ENCODE assay signal across 8 cellular contexts in genomic region chr11:9613118-9613829, GRCh38. TPM values are rescaled to one million over a fixed set of nuclear protein-coding genes. Genes with fewer than 3 reads are reported as not detected.
DNase-seq lines count a peak whose midpoint lies in the region; ATAC-seq and TF ChIP-seq lines count a peak whose summit lies in the region.

No MANE protein-coding gene starts in this region.

- TF ChIP-seq CTCF in WTC11 (IDR thresholded peaks at IDR 0.05), result peak; percentile 82
- peak; percentile 92 for TF ChIP-seq CTCF in cardiac fibroblast (IDR thresholded peaks at IDR 0.05; ENCODE audit: low read depth, low read length)
- TF ChIP-seq CTCF in spleen (IDR thresholded peaks at IDR 0.05 in 8 of 11, conservative IDR thresholded peaks at IDR 0.05 in 3 of 11), result peak; percentile 88 to 99 (median 97)

- peaks cover 8% of the 10 kb centered on the region for H3K9me3 Mint-ChIP-seq in WTC11

- ATAC-seq in GM18858 (IDR thresholded peaks at IDR 0.05; ENCODE audit: unreplicated experiment) (peak; percentile 32), HG03097 (IDR thresholded peaks at IDR 0.05; ENCODE audit: low FRiP score, unreplicated experiment) (peak; percentile 37), WTC11 (peak; percentile 82)

- H3K79me2 ChIP-seq in ACC112 (ENCODE audit: control insufficient read depth, insufficient read depth, low read length, unreplicated experiment), result no peaks in the 10 kb centered on the region

- CTCF ChIA-PET in WTC11 (lab: Charles Lee), result interaction anchor here (0.5 to 3.0 kb wide), 51 partner anchors 9 to 1114 kb away, joined by 3 to 45 read pairs (median 4); partner anchors contain the start of genes SWAP70, WEE1 and ZNF143

- H3K27ac Mint-ChIP-seq in WTC11, result peak overlapping the region; percentile 95

- intact Hi-C loops in spleen (cut with DNase I; ENCODE audit: low total_unique reads), result loop anchor here (2.0 to 10.0 kb wide), 3 partner anchors 52 to 134 kb away; partner anchors contain the start of gene SWAP70

- peaks cover 3% of the 10 kb centered on the region for H3K36me3 Mint-ChIP-seq in WTC11

- peak overlapping the region; percentile 79 for H3K4me3 Mint-ChIP-seq in WTC11

- 0 to 2% (median 1%) methylated on average over 35 of the region's 35 CpGs for WGBS in spleen, 5 donors

- H3K4me1 ChIP-seq in ACC112 (ENCODE audit: control insufficient read depth, insufficient read depth, low read length, unreplicated experiment), result peaks cover 41% of the 10 kb centered on the region
- H3K4me1 ChIP-seq in spleen, result peaks cover 17 to 65% (median 49%) of the 10 kb centered on the region in 6 donors

- H3K27me3 Mint-ChIP-seq in WTC11 (ENCODE audit: low read depth), result no peaks in the 10 kb centered on the region

- H3K4me3 ChIP-seq in ACC112 (ENCODE audit: low read depth, low read length), result peak overlapping the region; percentile 80
- H3K4me3 ChIP-seq in cardiac fibroblast (replicated peaks in 1 of 2; ENCODE audit: low read depth in 2 of 2, low read length in 2 of 2), result peak overlapping the region; percentile 24 to 46
- H3K4me3 ChIP-seq in spleen, result peak overlapping the region; percentile 22 to 68 (median 46)

- TF ChIP-seq POLR2A in spleen (IDR thresholded peaks at IDR 0.05), result peak in 1 of 3 donors; percentile 27

- H3K9me3 ChIP-seq in spleen, result no peaks in the 10 kb centered on the region

- POLR2A ChIA-PET in WTC11 (lab: Charles Lee), result interaction anchor here (0.7 to 2.6 kb wide), 5 partner anchors 14 to 153 kb away, joined by 3 to 18 read pairs (median 3); partner anchors contain the start of genes WEE1 and ZNF143

- H3K27me3 ChIP-seq in ACC112 (ENCODE audit: insufficient read depth, low read length) (no peaks in the 10 kb centered on the region), spleen (replicated peaks in 1 of 7) (no peaks in the 10 kb centered on the region)

- no peaks in the 10 kb centered on the region for H3K36me3 ChIP-seq in ACC112 (ENCODE audit: insufficient read depth, low read length)
- H3K36me3 ChIP-seq in spleen, result no peaks in the 10 kb centered on the region

- H2AFZ ChIP-seq in ACC112 (ENCODE audit: low read length, unreplicated experiment), result peak overlapping the region; percentile 34

- peaks cover 32% of the 10 kb centered on the region for H3K4me1 Mint-ChIP-seq in WTC11

- H3K27ac ChIP-seq in ACC112 (ENCODE audit: low read depth, low read length), result peak overlapping the region; percentile 97
- peak overlapping the region; percentile 90 to 95 (median 94) for H3K27ac ChIP-seq in spleen

- DNase-seq in NCI-H2171 treated with DMSO at 0.1 percent for 48 hours (lab: John Stamatoyannopoulos, UW) (peak; percentile 78), WTC11 (ENCODE audit: low spot score) (peak; percentile 95), cardiac fibroblast (ENCODE audit: low read depth in 2 of 2) (peak; percentile 98 to 99), inferior parietal cortex (ENCODE audit: extremely low spot score) (peak; percentile 96), spleen (peak; percentile 97)

TF ChIP-seq in WTC11, 78 proteins besides CTCF, POLR2A, EP300 and RAD21 (continues in another document):
- no peak for TF ChIP-seq ZNF219 (CRISPR knock-in tag; IDR thresholded peaks at IDR 0.05; ENCODE audit: borderline replicate concordance)
- TF ChIP-seq ZNF232 (CRISPR knock-in tag; IDR thresholded peaks at IDR 0.05), result peak; percentile 73; the same call in 1 of the 2 replicates
- 0 out of 2 replicates have a peak, but pooled peaks have one; percentile 45 for TF ChIP-seq GABPB1 (CRISPR knock-in tag; IDR thresholded peaks at IDR 0.05)
- no peak for TF ChIP-seq RELA (CRISPR knock-in tag; IDR thresholded peaks at IDR 0.05; ENCODE audit: borderline replicate concordance)
- TF ChIP-seq PREB (CRISPR knock-in tag; IDR thresholded peaks at IDR 0.05; ENCODE audit: borderline replicate concordance), result no peak
- no peak for TF ChIP-seq FOXP4 (CRISPR knock-in tag; IDR thresholded peaks at IDR 0.05)
- TF ChIP-seq ELF4 (CRISPR knock-in tag; IDR thresholded peaks at IDR 0.05; ENCODE audit: low read depth), result no peak
- no peak for TF ChIP-seq MLX (CRISPR knock-in tag; IDR thresholded peaks at IDR 0.05)
- TF ChIP-seq SP1 (CRISPR knock-in tag; conservative IDR thresholded peaks at IDR 0.05), result 0 out of 2 replicates have a peak, but pooled peaks have one; percentile 42
- peak; percentile 70; the same call in 1 of the 2 replicates for TF ChIP-seq ARID4B (CRISPR knock-in tag; IDR thresholded peaks at IDR 0.05; ENCODE audit: borderline replicate concordance)
- no peak for TF ChIP-seq ZNF263 (CRISPR knock-in tag; IDR thresholded peaks at IDR 0.05; ENCODE audit: low read depth)
- 0 out of 2 replicates have a peak, but pooled peaks have one; percentile 43 for TF ChIP-seq GTF2I (CRISPR knock-in tag; conservative IDR thresholded peaks at IDR 0.05)
- TF ChIP-seq NFE2L1 (CRISPR knock-in tag; IDR thresholded peaks at IDR 0.05), result peak; percentile 48; the same call in 1 of the 2 replicates

RNA-seq across cellular contexts. Expression of gene WEE1, which starts 39.8 kb away (rescaled TPM):
- total RNA-seq in WTC11 (2021), result 85.5 to 109 TPM (median 91.3 TPM) in 3 replicates
- 10 to 100 TPM; 12.8 to 30.6 (median 16.9) TPM for total RNA-seq in spleen
- polyA plus RNA-seq in spleen, result 10 to 100 TPM in 2 of 3 donors, 1 to 10 TPM in 1; 6.3 to 11.7 (median 11.1) TPM

RNA-seq across cellular contexts. Expression of gene SWAP70, which starts 50.6 kb away (rescaled TPM):
- total RNA-seq in WTC11 (2021) (24.1 to 27.8 TPM (median 27.6 TPM) in 3 replicates), spleen (100 to 1,000 TPM in 6 of 7 donors, 10 to 100 TPM in 1; 95.2 to 130 (median 117) TPM)
- polyA plus RNA-seq in spleen, result 10 to 100 TPM; 34.9 to 55.0 (median 38.6) TPM

Comparison
In these comparisons a context has a peak if more than half of its experiments do, and no peak if none do; other contexts are left out.
1. Peak in every context shown above with its lines: DNase-seq, ATAC-seq, H3K4me3 ChIP-seq and H3K27ac ChIP-seq.
2. ATAC-seq: peak in every context shown above with its lines; median percentile 82 in WTC11; 37 in HG03097; 32 in GM18858.